21 cellular contexts compared by ENCODE assay signal in genomic region chr22:41429232-41429945, GRCh38. TPM values are rescaled to one million over a fixed set of nuclear protein-coding genes. Genes with fewer than 3 reads are reported as not detected.
DNase-seq lines count a peak whose midpoint lies in the region; ATAC-seq and TF ChIP-seq lines count a peak whose summit lies in the region.
"Had no signal": no experiment of that assay in that cellular context is flagged by ENCODE, and none has a peak within 500 bp of the region (broad histone marks: within the 10 kb centered on the region; RNA-seq: fewer than 3 reads in every experiment).

No MANE protein-coding gene starts in this region.

- no peak overlapping the region for H2BK20ac ChIP-seq in IMR-90 (ENCODE audit: low read depth, low read length)

- H2AK5ac ChIP-seq in IMR-90 (ENCODE audit: low read depth, low read length) = no peak overlapping the region

- H3K9me1 ChIP-seq in IMR-90 (ENCODE audit: insufficient read depth, low read length) = peaks cover 11% of the 10 kb centered on the region

- no peak overlapping the region for H4K91ac ChIP-seq in IMR-90 (ENCODE audit: insufficient read depth, low read depth, low read length)

- no peak for TF ChIP-seq RAD21 in IMR-90 (IDR thresholded peaks at IDR 0.05; ENCODE audit: low read length)

- no peak for ATAC-seq in IMR-90 (ENCODE audit: low read depth)
- ATAC-seq in HG03139 (IDR thresholded peaks at IDR 0.05; ENCODE audit: unreplicated experiment) = no peak
- no peak for ATAC-seq in HG02970 (IDR thresholded peaks at IDR 0.05; ENCODE audit: low FRiP score, unreplicated experiment)
- ATAC-seq: activated CD4-positive, alpha-beta T cell treated with anti-CD3 and anti-CD28 coated beads for 36 hours had no signal

- H2BK15ac ChIP-seq in IMR-90 (ENCODE audit: low read depth, low read length) = no peak overlapping the region

- H2AK9ac ChIP-seq in IMR-90 (replicated peaks; ENCODE audit: low read depth, low read length, poor library complexity) = peak overlapping the region; percentile 9

- DNase-seq in Ammon's horn (ENCODE audit: low spot score) (peak; percentile 64), IMR-90 (no peak), caudate nucleus (lab: John Stamatoyannopoulos, UW) (peak in 12 of 61 donors; percentile 10 to 55 (median 30)), nephron progenitor cell (no peak), NCI-H510A (lab: John Stamatoyannopoulos, UW) (no peak), PC-9 (no peak)
- DNase-seq: activated CD4-positive, alpha-beta T cell treated with anti-CD3 and anti-CD28 coated beads for 36 hours; activated CD8-positive, alpha-beta memory T cell treated with anti-CD3 and anti-CD28 coated beads, Interleukin-2, amount 50 U/mL, for 48 hours; activated naive CD4-positive, alpha-beta T cell; cortex of kidney; glutamatergic neuron; HFFc6; immature natural killer cell; mesendoderm; NCI-H1092 treated with DMSO at 0.1 percent for 48 hours; NK-92 treated with Interleukin-12 subunit alpha and Interleukin-12 subunit beta, amount 100 ng/mL, for 24 hours; Right ventricle myocardium superior had no signal

- peaks cover 48% of the 10 kb centered on the region for H3K36me3 Mint-ChIP-seq in nephron progenitor cell (ENCODE audit: low read depth)

- H4K5ac ChIP-seq in IMR-90 (ENCODE audit: low read depth, low read length) = no peak overlapping the region

- WGBS in IMR-90 (ENCODE audit: extremely low coverage in 2 of 2, insufficient read length in 1 of 2), 2 experiments = 83% methylated on average over 3 of the region's 13 CpGs; no CpG with 5 or more reads in 1 of the 2 experiments

- H3K79me1 ChIP-seq in IMR-90 (ENCODE audit: low read depth in 1 of 2, low read length in 2 of 2) = peaks cover 9 to 34% of the 10 kb centered on the region in 2 experiments

- H3K9me3 Mint-ChIP-seq in nephron progenitor cell = no peaks in the 10 kb centered on the region
- H3K9me3 Mint-ChIP-seq: HFFc6, IgD-negative memory B cell, immature natural killer cell had no signal

- H3K4ac ChIP-seq in IMR-90 (ENCODE audit: low read depth, low read length) = no peak overlapping the region

- no peak overlapping the region for H3K23ac ChIP-seq in IMR-90 (ENCODE audit: low read depth, low read length)

- H4K20me1 ChIP-seq in IMR-90 (ENCODE audit: insufficient read depth, low read length) = peaks cover 35% of the 10 kb centered on the region
- H4K20me1 ChIP-seq in PC-9 (ENCODE audit: insufficient read depth) = peaks cover 17% of the 10 kb centered on the region

- H3K27ac Mint-ChIP-seq in nephron progenitor cell = peak overlapping the region; percentile 90
- H3K27ac Mint-ChIP-seq: activated CD4-positive, alpha-beta T cell treated with anti-CD3 and anti-CD28 coated beads for 36 hours; HFFc6 had no signal

- H2BK5ac ChIP-seq in IMR-90 (ENCODE audit: low read depth, low read length, poor library complexity, severe bottlenecking) = no peak overlapping the region

- dilution Hi-C loops in IMR-90 (cut with HindIII; ENCODE audit: low sequenced_read_pairs, unreplicated experiment) = no loop called here

- H4K8ac ChIP-seq in IMR-90 (ENCODE audit: low read depth in 2 of 2, low read length in 2 of 2) = no peak overlapping the region

- H3K27ac ChIP-seq in IMR-90 (ENCODE audit: insufficient read depth, low read length) = no peak overlapping the region
- peak overlapping the region; percentile 83 for H3K27ac ChIP-seq in caudate nucleus (ENCODE audit: low read depth, low read length)
- H3K27ac ChIP-seq in PC-9 = no peak overlapping the region

- no peak overlapping the region for H3K4me3 ChIP-seq in IMR-90 (ENCODE audit: insufficient read depth, low read depth, low read length)
- no peak overlapping the region for H3K4me3 ChIP-seq in PC-9
- H3K4me3 ChIP-seq: ascending aorta had no signal

- no peaks in the 10 kb centered on the region for H3K79me2 ChIP-seq in PC-9 (ENCODE audit: low read depth)

- peaks cover 32% of the 10 kb centered on the region for H3K4me1 Mint-ChIP-seq in nephron progenitor cell

- no peak overlapping the region for H3K4me3 Mint-ChIP-seq in nephron progenitor cell
- H3K4me3 Mint-ChIP-seq: activated CD4-positive, alpha-beta T cell treated with anti-CD3 and anti-CD28 coated beads for 36 hours; HFFc6; IgD-negative memory B cell; immature natural killer cell had no signal

- H3K36me3 ChIP-seq in IMR-90 (ENCODE audit: control insufficient read depth, insufficient read depth, low read length) (peaks cover 26% of the 10 kb centered on the region), PC-9 (ENCODE audit: low read depth) (0 out of 2 replicates have a peak, but pooled peaks cover 5% of the 10 kb centered on the region)

- H3K18ac ChIP-seq in IMR-90 (ENCODE audit: low read depth, low read length) = no peak overlapping the region

- H2AFZ ChIP-seq in IMR-90 (replicated peaks; ENCODE audit: low read length, poor library complexity) = peak overlapping the region; percentile 5
- no peak overlapping the region for H2AFZ ChIP-seq in PC-9

- in situ Hi-C loops in IMR-90 (cut with MboI; ENCODE audit: low sequenced_read_pairs) = no loop called here

- no peak overlapping the region for H3K56ac ChIP-seq in IMR-90 (ENCODE audit: extremely low read depth, insufficient read depth, low read length)

- H3K27me3 ChIP-seq in IMR-90 (ENCODE audit: control insufficient read depth, insufficient read depth, low read length) (no peaks in the 10 kb centered on the region), PC-9 (ENCODE audit: insufficient read depth, low read depth) (no peaks in the 10 kb centered on the region)
- H3K27me3 ChIP-seq: ascending aorta had no signal

- H3K14ac ChIP-seq in IMR-90 (replicated peaks; ENCODE audit: low read depth, low read length) = no peak overlapping the region

- peaks cover 41% of the 10 kb centered on the region for H3F3A ChIP-seq in PC-9 (ENCODE audit: insufficient read depth, low read depth)

- POLR2A ChIA-PET in IMR-90 (lab: Charles Lee; ENCODE audit: unreplicated experiment) = no interaction called here
- POLR2A ChIA-PET in PC-9 (lab: Charles Lee; ENCODE audit: unreplicated experiment) = no interaction called here

- no peak overlapping the region for H3K9ac ChIP-seq in IMR-90 (ENCODE audit: low read depth, low read length)

- TF ChIP-seq POLR2A in IMR-90 (IDR thresholded peaks at IDR 0.05; ENCODE audit: low read depth, low read length) = no peak

- no peak overlapping the region for H2BK120ac ChIP-seq in IMR-90 (ENCODE audit: low read depth, low read length)

- no peaks in the 10 kb centered on the region for H3K9me2 ChIP-seq in PC-9 (ENCODE audit: insufficient read depth)

- CTCF ChIA-PET in IMR-90 (lab: Yijun Ruan, JAX) (interaction anchor here (0.6 to 0.7 kb wide), 2 partner anchors 61 to 849 kb away, joined by 3 to 6 read pairs; no protein-coding TSS in a partner anchor), PC-9 (lab: Charles Lee) (interaction anchor here (0.6 kb wide), 1 partner anchor 29 kb away, joined by 3 read pairs; no protein-coding TSS in a partner anchor)

- BruUV-seq in IMR-90 (replicated peaks; lab: Mats Ljungman, UMichigan) (no TSS peak), PC-9 (replicated peaks; lab: Mats Ljungman, UMichigan) (no TSS peak)

- H3K27me3 Mint-ChIP-seq in nephron progenitor cell (ENCODE audit: low read depth, poor library complexity) = no peaks in the 10 kb centered on the region
- H3K27me3 Mint-ChIP-seq: activated CD4-positive, alpha-beta T cell treated with anti-CD3 and anti-CD28 coated beads for 36 hours; IgD-negative memory B cell had no signal

- H3K9me3 ChIP-seq in IMR-90 (ENCODE audit: control insufficient read depth, insufficient read depth, low read length) (no peaks in the 10 kb centered on the region), PC-9 (ENCODE audit: insufficient read depth, low read depth) (no peaks in the 10 kb centered on the region)
- H3K9me3 ChIP-seq: ascending aorta had no signal

- intact Hi-C loops in IMR-90 (cut with micrococcal nuclease) = no loop called here
- intact Hi-C loops in PC-9 (cut with micrococcal nuclease; ENCODE audit: unreplicated experiment) = no loop called here

- H3K4me2 ChIP-seq in IMR-90 (ENCODE audit: low read depth, low read length) (no peak overlapping the region), PC-9 (no peak overlapping the region)

- H3K4me1 ChIP-seq in IMR-90 (ENCODE audit: control insufficient read depth, insufficient read depth, low read length) (no peaks in the 10 kb centered on the region), PC-9 (replicated peaks; ENCODE audit: insufficient read depth) (no peaks in the 10 kb centered on the region)

- no peak for TF ChIP-seq CTCF in IMR-90 (conservative IDR thresholded peaks at IDR 0.05; ENCODE audit: low read depth, low read length)
- no peak for TF ChIP-seq CTCF in nephron progenitor cell (IDR thresholded peaks at IDR 0.05)
- no peak for TF ChIP-seq CTCF in PC-9 (conservative IDR thresholded peaks at IDR 0.05)

TF ChIP-seq in IMR-90, 13 proteins besides CTCF, POLR2A, EP300 and RAD21 (continues in another document):
- TF ChIP-seq RCOR1 (IDR thresholded peaks at IDR 0.05; ENCODE audit: insufficient replicate concordance, low read length) (no peak), MAZ (IDR thresholded peaks at IDR 0.05; ENCODE audit: borderline replicate concordance, low read depth, low read length) (no peak), BHLHE40 (IDR thresholded peaks at IDR 0.05; ENCODE audit: low read depth, low read length) (no peak)

RNA-seq across cellular contexts. Expression of gene TOB2, which starts 17.2 kb away (rescaled TPM):
- total RNA-seq in IMR-90 (2012; rRNA removed) (16.9 and 17.4 TPM in 2 replicates), PC-9 (2021) (50.0 and 57.4 TPM in 2 replicates)
- 23.3 and 24.2 TPM in 2 replicates for polyA plus RNA-seq in IMR-90 (2012; rRNA removed)
- polyA plus RNA-seq in IMR-90 (2012; cell fraction: cytosol; rRNA removed) = 16.0 and 24.3 TPM in 2 replicates
- polyA plus RNA-seq in IMR-90 (2012; cell fraction: nucleus; rRNA removed; ENCODE audit: low replicate concordance) = 16.4 and 23.4 TPM in 2 replicates

RNA-seq across cellular contexts. Expression of gene PHF5A, which starts 39.1 kb away (rescaled TPM):
- total RNA-seq in IMR-90 (2012; rRNA removed) = 50.9 and 76.1 TPM in 2 replicates
- polyA plus RNA-seq in IMR-90 (2012; rRNA removed) = 49.1 and 54.9 TPM in 2 replicates
- 14.7 and 25.4 TPM in 2 replicates for polyA plus RNA-seq in IMR-90 (2012; cell fraction: cytosol; rRNA removed)
- 14.0 and 14.6 TPM in 2 replicates for polyA plus RNA-seq in IMR-90 (2012; cell fraction: nucleus; rRNA removed; ENCODE audit: low replicate concordance)
- total RNA-seq in PC-9 (2021) = 49.1 and 62.9 TPM in 2 replicates

RNA-seq across cellular contexts. Expression of gene ACO2, which starts 39.5 kb away (rescaled TPM):
- total RNA-seq in IMR-90 (2012; rRNA removed) (65.3 and 71.3 TPM in 2 replicates), PC-9 (2021) (76.7 and 80.0 TPM in 2 replicates)
- 69.5 and 72.9 TPM in 2 replicates for polyA plus RNA-seq in IMR-90 (2012; rRNA removed)
- 55.7 and 81.0 TPM in 2 replicates for polyA plus RNA-seq in IMR-90 (2012; cell fraction: cytosol; rRNA removed)
- 43.2 and 73.9 TPM in 2 replicates for polyA plus RNA-seq in IMR-90 (2012; cell fraction: nucleus; rRNA removed; ENCODE audit: low replicate concordance)

RNA-seq across cellular contexts. Expression of gene TEF, which starts 47.6 kb away (rescaled TPM):
- total RNA-seq in IMR-90 (2012; rRNA removed) (5.6 and 6.1 TPM in 2 replicates), PC-9 (2021) (19.4 and 28.2 TPM in 2 replicates)
- 11.6 and 14.4 TPM in 2 replicates for polyA plus RNA-seq in IMR-90 (2012; rRNA removed)
- 4.4 and 5.7 TPM in 2 replicates for polyA plus RNA-seq in IMR-90 (2012; cell fraction: cytosol; rRNA removed)
- polyA plus RNA-seq in IMR-90 (2012; cell fraction: nucleus; rRNA removed; ENCODE audit: low replicate concordance) = 4.7 and 8.8 TPM in 2 replicates
